ENCODE assay signal across 8 cellular contexts in genomic region chr20:36236786-36237121, GRCh38. TPM values are rescaled to one million over a fixed set of nuclear protein-coding genes. Genes with fewer than 3 reads are reported as not detected.
DNase-seq lines count a peak whose midpoint lies in the region; ATAC-seq and TF ChIP-seq lines count a peak whose summit lies in the region.

No MANE protein-coding gene starts in this region.

- H3K27me3 ChIP-seq in adrenal gland, result no peaks in the 10 kb centered on the region
- no peaks in the 10 kb centered on the region for H3K27me3 ChIP-seq in thymus (ENCODE audit: control insufficient read depth, insufficient read depth)

- H3K9me3 Mint-ChIP-seq in activated CD4-positive, alpha-beta T cell treated with anti-CD3 and anti-CD28 coated beads, Interleukin-2, amount 10 ng/mL, durations not matched to agents 24 days and 14 days, result no peaks in the 10 kb centered on the region

- peaks cover 22% of the 10 kb centered on the region for H3K36me3 Mint-ChIP-seq in activated CD4-positive, alpha-beta T cell treated with anti-CD3 and anti-CD28 coated beads, Interleukin-2, amount 10 ng/mL, durations not matched to agents 24 days and 14 days (ENCODE audit: low read depth)

- intact Hi-C loops in activated CD4-positive, alpha-beta T cell treated with anti-CD3 and anti-CD28 coated beads, Interleukin-2, amount 10 ng/mL, durations not matched to agents 24 days and 14 days (cut with micrococcal nuclease), result loop anchor here (1.0 kb wide), 1 partner anchor 185 kb away; no protein-coding TSS in a partner anchor
- intact Hi-C loops in adrenal gland (cut with DNase I), result no loop called here

- H3K4me3 Mint-ChIP-seq in activated CD4-positive, alpha-beta T cell treated with anti-CD3 and anti-CD28 coated beads, Interleukin-2, amount 10 ng/mL, durations not matched to agents 24 days and 14 days, result peak overlapping the region; percentile 85

- peak overlapping the region; percentile 28 to 76 (median 60) for H3K4me3 ChIP-seq in adrenal gland
- H3K4me3 ChIP-seq in thymus (ENCODE audit: low read length), result peak overlapping the region; percentile 93

- H3K27ac ChIP-seq in adrenal gland, result peak overlapping the region in 4 of 5 donors; percentile 46 to 88 (median 80)
- H3K27ac ChIP-seq in thymus (ENCODE audit: low read depth), result peak overlapping the region; percentile 85

- peaks cover 1% of the 10 kb centered on the region for H3K27me3 Mint-ChIP-seq in activated CD4-positive, alpha-beta T cell treated with anti-CD3 and anti-CD28 coated beads, Interleukin-2, amount 10 ng/mL, durations not matched to agents 24 days and 14 days

- 0 to 2% (median 1%) methylated on average over 6 of the region's 6 CpGs for WGBS in adrenal gland, 4 donors
- WGBS in thymus, result 2% methylated on average over 6 of the region's 6 CpGs

- no peak for DNase-seq in activated CD4-positive, alpha-beta T cell treated with anti-CD3 and anti-CD28 coated beads, Interleukin-2, amount 10 ng/mL, durations not matched to agents 24 days and 14 days
- DNase-seq in activated CD4-positive, alpha-beta T cell treated with anti-CD3 and anti-CD28 coated beads for 1 hour, result no peak
- no peak for DNase-seq in adrenal gland
- no peak for DNase-seq in left lobe of liver (ENCODE audit: low spot score)
- no peak for DNase-seq in NCI-H2171 treated with DMSO at 0.1 percent for 48 hours (lab: John Stamatoyannopoulos, UW)
- no peak for DNase-seq in DMS 273 (lab: John Stamatoyannopoulos, UW; ENCODE audit: unreplicated experiment)
- DNase-seq in erythroblast (lab: John Stamatoyannopoulos, UW), result no peak

- peak; percentile 13 for ATAC-seq in left lobe of liver

- peaks cover 0 to 18% of the 10 kb centered on the region in 2 donors for H3K36me3 ChIP-seq in adrenal gland (replicated peaks in 1 of 2)
- H3K36me3 ChIP-seq in thymus (ENCODE audit: control insufficient read depth, insufficient read depth), result peaks cover 19% of the 10 kb centered on the region

- no peak for TF ChIP-seq POLR2A in adrenal gland (IDR thresholded peaks at IDR 0.05)
- no peak for TF ChIP-seq POLR2A in erythroblast (IDR thresholded peaks at IDR 0.05; ENCODE audit: low read length)

- no peak for TF ChIP-seq CTCF in adrenal gland (IDR thresholded peaks at IDR 0.05)

- H3K4me1 ChIP-seq in adrenal gland (replicated peaks in 1 of 2) (peaks cover 15 to 29% of the 10 kb centered on the region in 2 donors), thymus (ENCODE audit: control insufficient read depth, insufficient read depth, low read length) (peaks cover 5% of the 10 kb centered on the region)

- H3K9me3 ChIP-seq in adrenal gland (replicated peaks in 1 of 3), result no peaks in the 10 kb centered on the region
- H3K9me3 ChIP-seq in thymus (ENCODE audit: control insufficient read depth), result no peaks in the 10 kb centered on the region

- H3K27ac Mint-ChIP-seq in activated CD4-positive, alpha-beta T cell treated with anti-CD3 and anti-CD28 coated beads, Interleukin-2, amount 10 ng/mL, durations not matched to agents 24 days and 14 days, result peak overlapping the region; percentile 91

- H3K4me1 Mint-ChIP-seq in activated CD4-positive, alpha-beta T cell treated with anti-CD3 and anti-CD28 coated beads, Interleukin-2, amount 10 ng/mL, durations not matched to agents 24 days and 14 days, result peaks cover 19% of the 10 kb centered on the region

RNA-seq across cellular contexts. Expression of gene AAR2, which starts 0.5 kb away (rescaled TPM):
- 30.7 and 32.6 TPM in 2 replicates for total RNA-seq in activated CD4-positive, alpha-beta T cell treated with anti-CD3 and anti-CD28 coated beads, Interleukin-2, amount 10 ng/mL, durations not matched to agents 24 days and 14 days
- 10 to 100 TPM; 26.2 to 44.3 (median 32.6) TPM for total RNA-seq in adrenal gland
- 10 to 100 TPM; 11.7 to 37.9 (median 17.5) TPM for polyA plus RNA-seq in adrenal gland
- 10.6 TPM for total RNA-seq in left lobe of liver
- 24.5 TPM for polyA plus RNA-seq in thymus
